ENCODE assay signal across 33 cellular contexts in genomic region chr3:13840456-13840855, GRCh38. TPM values are rescaled to one million over a fixed set of nuclear protein-coding genes. Genes with fewer than 3 reads are reported as not detected.
"Had no signal": no experiment of that assay in that cellular context is flagged by ENCODE, and none has a peak within 500 bp of the region (broad histone marks: within the 10 kb centered on the region; RNA-seq: fewer than 3 reads in every experiment).

No MANE protein-coding gene starts in this region.

- H3K27ac ChIP-seq: adrenal gland, body of pancreas, coronary artery, dorsolateral prefrontal cortex, esophagus squamous epithelium, gastroesophageal sphincter, heart right ventricle had no signal

- H3K4me1 ChIP-seq: adrenal gland, body of pancreas, gastroesophageal sphincter, heart right ventricle had no signal

- H3K36me3 Mint-ChIP-seq: activated naive CD8-positive, alpha-beta T cell had no signal

- DNase-seq: activated CD4-positive, alpha-beta memory T cell treated with anti-CD3 and anti-CD28 coated beads for 36 hours; activated CD4-positive, alpha-beta T cell treated with anti-CD3 and anti-CD28 coated beads for 36 hours; activated CD4-positive, alpha-beta T cell treated with anti-CD3 and anti-CD28 coated beads, Interleukin-2, amount 10 ng/mL, durations not matched to agents 24 days and 14 days; activated CD4-positive, CD25-positive, alpha-beta regulatory T cell; activated CD4-positive, CD25-positive, alpha-beta regulatory T cell treated with anti-CD3 and anti-CD28 coated beads, Interleukin-2, amount 50 U/mL, for 72 hours; activated CD8-positive, alpha-beta memory T cell treated with anti-CD3 and anti-CD28 coated beads, Interleukin-2, amount 50 U/mL, for 48 hours; activated gamma-delta T cell; activated naive CD4-positive, alpha-beta T cell treated with anti-CD3 and anti-CD28 coated beads, Interleukin-2, amount 50 U/mL, for 16 hours; activated naive CD4-positive, alpha-beta T cell treated with Interleukin-2 at 50 U/mL for 16 hours; activated naive CD8-positive, alpha-beta T cell treated with anti-CD3 and anti-CD28 coated beads, Interleukin-2, amount 50 U/mL, for 24 hours; activated T-cell treated with anti-CD3 and anti-CD28 coated beads for 4 hours; activated T-cell treated with anti-CD3 and anti-CD28 coated beads, Interleukin-2, amount 50 U/mL, for 24 hours; activated T-cell treated with anti-CD3 and anti-CD28 coated beads, Interleukin-2, amount 50 U/mL, for 72 hours; adrenal gland; body of pancreas; central memory CD4-positive, alpha-beta T cell; cerebellar nuclear complex; dorsolateral prefrontal cortex; effector memory CD4-positive, alpha-beta T cell; endodermal cell; erythroblast; esophagus squamous epithelium; foreskin melanocyte; heart right ventricle; T-helper 2 cell had no signal

- H3K36me3 ChIP-seq: adrenal gland, esophagus squamous epithelium, gastroesophageal sphincter, heart right ventricle had no signal

- H3K27me3 Mint-ChIP-seq: activated CD4-positive, alpha-beta memory T cell treated with anti-CD3 and anti-CD28 coated beads for 36 hours; activated CD4-positive, alpha-beta T cell treated with anti-CD3 and anti-CD28 coated beads for 36 hours; activated CD4-positive, alpha-beta T cell treated with anti-CD3 and anti-CD28 coated beads, Interleukin-2, amount 10 ng/mL, durations not matched to agents 24 days and 14 days; activated naive CD8-positive, alpha-beta T cell treated with anti-CD3 and anti-CD28 coated beads, Interleukin-2, amount 50 U/mL, for 24 hours; activated T-cell treated with anti-CD3 and anti-CD28 coated beads, Interleukin-2, amount 50 U/mL, for 24 hours; dendritic cell treated with granulocyte-macrophage colony-stimulating factor and Interleukin-4, amounts not matched to agents 40 ng/mL and 50 ng/mL, for 4 days had no signal

- H3K4me3 Mint-ChIP-seq: activated CD4-positive, alpha-beta memory T cell treated with anti-CD3 and anti-CD28 coated beads for 36 hours; activated CD4-positive, alpha-beta T cell treated with anti-CD3 and anti-CD28 coated beads for 36 hours; activated CD4-positive, alpha-beta T cell treated with anti-CD3 and anti-CD28 coated beads, Interleukin-2, amount 10 ng/mL, durations not matched to agents 24 days and 14 days; activated naive CD8-positive, alpha-beta T cell; activated naive CD8-positive, alpha-beta T cell treated with anti-CD3 and anti-CD28 coated beads, Interleukin-2, amount 50 U/mL, for 24 hours; activated T-cell treated with anti-CD3 and anti-CD28 coated beads, Interleukin-2, amount 50 U/mL, for 24 hours; activated T-cell treated with anti-CD3 and anti-CD28 coated beads, Interleukin-2, amount 50 U/mL, for 72 hours; dendritic cell treated with granulocyte-macrophage colony-stimulating factor and Interleukin-4, amounts not matched to agents 40 ng/mL and 50 ng/mL, for 4 days; endodermal cell had no signal

- H3K4me3 ChIP-seq: adrenal gland, body of pancreas, coronary artery, dorsolateral prefrontal cortex, esophagus squamous epithelium, gastroesophageal sphincter, heart right ventricle had no signal

- H3K4me1 Mint-ChIP-seq: activated CD4-positive, alpha-beta T cell treated with anti-CD3 and anti-CD28 coated beads for 36 hours; activated CD4-positive, alpha-beta T cell treated with anti-CD3 and anti-CD28 coated beads, Interleukin-2, amount 10 ng/mL, durations not matched to agents 24 days and 14 days; activated naive CD8-positive, alpha-beta T cell treated with anti-CD3 and anti-CD28 coated beads, Interleukin-2, amount 50 U/mL, for 24 hours; endodermal cell had no signal

- H3K27me3 ChIP-seq: body of pancreas had no signal

- H3K9me3 Mint-ChIP-seq: activated CD4-positive, alpha-beta memory T cell treated with anti-CD3 and anti-CD28 coated beads for 36 hours; activated CD4-positive, alpha-beta T cell treated with anti-CD3 and anti-CD28 coated beads, Interleukin-2, amount 10 ng/mL, durations not matched to agents 24 days and 14 days; activated naive CD8-positive, alpha-beta T cell treated with anti-CD3 and anti-CD28 coated beads, Interleukin-2, amount 50 U/mL, for 24 hours; activated T-cell treated with anti-CD3 and anti-CD28 coated beads, Interleukin-2, amount 50 U/mL, for 24 hours; activated T-cell treated with anti-CD3 and anti-CD28 coated beads, Interleukin-2, amount 50 U/mL, for 72 hours; dendritic cell treated with granulocyte-macrophage colony-stimulating factor and Interleukin-4, amounts not matched to agents 40 ng/mL and 50 ng/mL, for 4 days; endodermal cell had no signal

- H3K9me3 ChIP-seq: adrenal gland, body of pancreas, esophagus squamous epithelium, gastroesophageal sphincter, heart right ventricle had no signal

- ATAC-seq: activated CD4-positive, alpha-beta T cell treated with anti-CD3 and anti-CD28 coated beads for 36 hours; activated naive CD8-positive, alpha-beta T cell treated with anti-CD3 and anti-CD28 coated beads, Interleukin-2, amount 50 U/mL, for 24 hours; activated T-cell treated with anti-CD3 and anti-CD28 coated beads, Interleukin-2, amount 50 U/mL, for 72 hours; body of pancreas; gastroesophageal sphincter; heart right ventricle had no signal

- H3K27ac Mint-ChIP-seq: activated CD4-positive, alpha-beta memory T cell treated with anti-CD3 and anti-CD28 coated beads for 36 hours; activated CD4-positive, alpha-beta T cell treated with anti-CD3 and anti-CD28 coated beads for 36 hours; activated CD4-positive, alpha-beta T cell treated with anti-CD3 and anti-CD28 coated beads, Interleukin-2, amount 10 ng/mL, durations not matched to agents 24 days and 14 days; activated naive CD8-positive, alpha-beta T cell; activated naive CD8-positive, alpha-beta T cell treated with anti-CD3 and anti-CD28 coated beads, Interleukin-2, amount 50 U/mL, for 24 hours; activated T-cell treated with anti-CD3 and anti-CD28 coated beads, Interleukin-2, amount 50 U/mL, for 24 hours; activated T-cell treated with anti-CD3 and anti-CD28 coated beads, Interleukin-2, amount 50 U/mL, for 72 hours; dendritic cell treated with granulocyte-macrophage colony-stimulating factor and Interleukin-4, amounts not matched to agents 40 ng/mL and 50 ng/mL, for 4 days; endodermal cell had no signal

RNA-seq across cellular contexts. Expression of gene WNT7A, which starts 39.4 kb away (rescaled TPM):
- total RNA-seq: activated CD4-positive, alpha-beta T cell treated with anti-CD3 and anti-CD28 coated beads, Interleukin-2, amount 10 ng/mL, durations not matched to agents 24 days and 14 days; aorta; fibroblast of lung; fibroblast of villous mesenchyme; glomerular endothelial cell; heart right ventricle had no signal
